ENCODE assay signal across 2 cellular contexts in the genomic region with DNA sequence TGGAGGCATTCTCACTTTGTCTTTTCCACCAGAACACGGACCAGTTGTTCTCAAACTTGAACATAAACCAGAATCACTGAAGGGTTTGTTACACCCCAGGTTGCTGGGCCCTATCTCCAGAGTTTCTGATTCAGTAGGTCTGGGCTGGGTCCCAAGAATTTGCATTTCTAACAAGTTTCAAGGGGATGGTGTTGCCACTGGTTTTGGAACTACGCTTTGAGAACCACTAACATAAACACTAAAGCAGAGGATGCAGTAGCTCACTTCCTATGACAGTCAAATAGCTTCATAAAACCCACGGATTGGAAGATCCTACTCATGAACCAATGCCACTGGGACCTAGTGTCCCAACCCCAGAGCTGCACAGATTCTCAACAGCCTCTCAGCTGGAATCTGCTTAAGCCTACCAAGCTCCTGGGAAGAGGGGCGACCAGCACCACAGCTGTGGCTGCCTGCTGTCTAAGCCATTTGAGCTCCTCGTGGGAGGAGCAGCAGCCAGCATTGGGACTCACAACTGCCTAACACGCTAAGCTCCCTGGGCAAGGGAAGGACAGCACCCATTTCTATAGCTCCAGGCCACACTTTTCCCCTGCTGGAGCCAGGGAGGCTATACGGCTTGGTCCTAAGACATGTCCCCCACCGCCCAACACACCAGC.
TF ChIP-seq lines count a peak whose summit lies in the region.

No MANE protein-coding gene starts in this region.

TF ChIP-seq in IMR-90, 13 proteins besides CTCF, POLR2A, EP300 and RAD21:
- no peak for TF ChIP-seq MXI1 (IDR thresholded peaks at IDR 0.05; ENCODE audit: borderline replicate concordance, low read depth, low read length)
- TF ChIP-seq, protein P1, sequence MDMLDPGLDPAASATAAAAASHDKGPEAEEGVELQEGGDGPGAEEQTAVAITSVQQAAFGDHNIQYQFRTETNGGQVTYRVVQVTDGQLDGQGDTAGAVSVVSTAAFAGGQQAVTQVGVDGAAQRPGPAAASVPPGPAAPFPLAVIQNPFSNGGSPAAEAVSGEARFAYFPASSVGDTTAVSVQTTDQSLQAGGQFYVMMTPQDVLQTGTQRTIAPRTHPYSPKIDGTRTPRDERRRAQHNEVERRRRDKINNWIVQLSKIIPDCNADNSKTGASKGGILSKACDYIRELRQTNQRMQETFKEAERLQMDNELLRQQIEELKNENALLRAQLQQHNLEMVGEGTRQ (IDR thresholded peaks at IDR 0.05; ENCODE audit: low read depth, low read length): no peak
- no peak for TF ChIP-seq CEBPB (IDR thresholded peaks at IDR 0.05; ENCODE audit: low read depth, low read length)
- no peak for TF ChIP-seq RFX5 (IDR thresholded peaks at IDR 0.05; ENCODE audit: low read depth, low read length)
- no peak for TF ChIP-seq MAZ (IDR thresholded peaks at IDR 0.05; ENCODE audit: borderline replicate concordance, low read depth, low read length)

TF ChIP-seq in SK-N-SH treated with all-trans-retinoic acid at 6 μM for 48 hours, 23 proteins besides CTCF, POLR2A, EP300 and RAD21:
- TF ChIP-seq ZFP3 (CRISPR knock-in tag; IDR thresholded peaks at IDR 0.05): no peak
- TF ChIP-seq ESRRG (CRISPR knock-in tag; IDR thresholded peaks at IDR 0.05): no peak
- TF ChIP-seq PPARA (CRISPR knock-in tag; IDR thresholded peaks at IDR 0.05; ENCODE audit: borderline replicate concordance): no peak
- TF ChIP-seq, protein P2, sequence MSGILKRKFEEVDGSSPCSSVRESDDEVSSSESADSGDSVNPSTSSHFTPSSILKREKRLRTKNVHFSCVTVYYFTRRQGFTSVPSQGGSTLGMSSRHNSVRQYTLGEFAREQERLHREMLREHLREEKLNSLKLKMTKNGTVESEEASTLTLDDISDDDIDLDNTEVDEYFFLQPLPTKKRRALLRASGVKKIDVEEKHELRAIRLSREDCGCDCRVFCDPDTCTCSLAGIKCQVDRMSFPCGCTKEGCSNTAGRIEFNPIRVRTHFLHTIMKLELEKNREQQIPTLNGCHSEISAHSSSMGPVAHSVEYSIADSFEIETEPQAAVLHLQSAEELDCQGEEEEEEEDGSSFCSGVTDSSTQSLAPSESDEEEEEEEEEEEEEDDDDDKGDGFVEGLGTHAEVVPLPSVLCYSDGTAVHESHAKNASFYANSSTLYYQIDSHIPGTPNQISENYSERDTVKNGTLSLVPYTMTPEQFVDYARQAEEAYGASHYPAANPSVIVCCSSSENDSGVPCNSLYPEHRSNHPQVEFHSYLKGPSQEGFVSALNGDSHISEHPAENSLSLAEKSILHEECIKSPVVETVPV (CRISPR knock-in tag; IDR thresholded peaks at IDR 0.05): no peak
- TF ChIP-seq TCF4 (CRISPR knock-in tag; IDR thresholded peaks at IDR 0.05; ENCODE audit: borderline replicate concordance): no peak
- TF ChIP-seq, protein P3, sequence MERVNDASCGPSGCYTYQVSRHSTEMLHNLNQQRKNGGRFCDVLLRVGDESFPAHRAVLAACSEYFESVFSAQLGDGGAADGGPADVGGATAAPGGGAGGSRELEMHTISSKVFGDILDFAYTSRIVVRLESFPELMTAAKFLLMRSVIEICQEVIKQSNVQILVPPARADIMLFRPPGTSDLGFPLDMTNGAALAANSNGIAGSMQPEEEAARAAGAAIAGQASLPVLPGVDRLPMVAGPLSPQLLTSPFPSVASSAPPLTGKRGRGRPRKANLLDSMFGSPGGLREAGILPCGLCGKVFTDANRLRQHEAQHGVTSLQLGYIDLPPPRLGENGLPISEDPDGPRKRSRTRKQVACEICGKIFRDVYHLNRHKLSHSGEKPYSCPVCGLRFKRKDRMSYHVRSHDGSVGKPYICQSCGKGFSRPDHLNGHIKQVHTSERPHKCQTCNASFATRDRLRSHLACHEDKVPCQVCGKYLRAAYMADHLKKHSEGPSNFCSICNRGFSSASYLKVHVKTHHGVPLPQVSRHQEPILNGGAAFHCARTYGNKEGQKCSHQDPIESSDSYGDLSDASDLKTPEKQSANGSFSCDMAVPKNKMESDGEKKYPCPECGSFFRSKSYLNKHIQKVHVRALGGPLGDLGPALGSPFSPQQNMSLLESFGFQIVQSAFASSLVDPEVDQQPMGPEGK (CRISPR knock-in tag; IDR thresholded peaks at IDR 0.05; ENCODE audit: borderline replicate concordance): no peak
- no peak for TF ChIP-seq OSR1 (CRISPR knock-in tag; IDR thresholded peaks at IDR 0.05)
- no peak for TF ChIP-seq TOX (CRISPR knock-in tag; IDR thresholded peaks at IDR 0.05; ENCODE audit: borderline replicate concordance)
- no peak for TF ChIP-seq GLIS3 (CRISPR knock-in tag; IDR thresholded peaks at IDR 0.05)
- no peak for TF ChIP-seq SNAI2 (CRISPR knock-in tag; IDR thresholded peaks at IDR 0.05)
- no peak for TF ChIP-seq RARB (CRISPR knock-in tag; IDR thresholded peaks at IDR 0.05)
- no peak for TF ChIP-seq ZNF8 (CRISPR knock-in tag; IDR thresholded peaks at IDR 0.05)
- TF ChIP-seq, protein P4, sequence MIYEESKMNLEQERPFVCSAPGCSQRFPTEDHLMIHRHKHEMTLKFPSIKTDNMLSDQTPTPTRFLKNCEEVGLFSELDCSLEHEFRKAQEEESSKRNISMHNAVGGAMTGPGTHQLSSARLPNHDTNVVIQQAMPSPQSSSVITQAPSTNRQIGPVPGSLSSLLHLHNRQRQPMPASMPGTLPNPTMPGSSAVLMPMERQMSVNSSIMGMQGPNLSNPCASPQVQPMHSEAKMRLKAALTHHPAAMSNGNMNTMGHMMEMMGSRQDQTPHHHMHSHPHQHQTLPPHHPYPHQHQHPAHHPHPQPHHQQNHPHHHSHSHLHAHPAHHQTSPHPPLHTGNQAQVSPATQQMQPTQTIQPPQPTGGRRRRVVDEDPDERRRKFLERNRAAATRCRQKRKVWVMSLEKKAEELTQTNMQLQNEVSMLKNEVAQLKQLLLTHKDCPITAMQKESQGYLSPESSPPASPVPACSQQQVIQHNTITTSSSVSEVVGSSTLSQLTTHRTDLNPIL (CRISPR knock-in tag; IDR thresholded peaks at IDR 0.05; ENCODE audit: low read depth): no peak
- no peak for TF ChIP-seq ZNF70 (CRISPR knock-in tag; IDR thresholded peaks at IDR 0.05)
- TF ChIP-seq, protein P5, sequence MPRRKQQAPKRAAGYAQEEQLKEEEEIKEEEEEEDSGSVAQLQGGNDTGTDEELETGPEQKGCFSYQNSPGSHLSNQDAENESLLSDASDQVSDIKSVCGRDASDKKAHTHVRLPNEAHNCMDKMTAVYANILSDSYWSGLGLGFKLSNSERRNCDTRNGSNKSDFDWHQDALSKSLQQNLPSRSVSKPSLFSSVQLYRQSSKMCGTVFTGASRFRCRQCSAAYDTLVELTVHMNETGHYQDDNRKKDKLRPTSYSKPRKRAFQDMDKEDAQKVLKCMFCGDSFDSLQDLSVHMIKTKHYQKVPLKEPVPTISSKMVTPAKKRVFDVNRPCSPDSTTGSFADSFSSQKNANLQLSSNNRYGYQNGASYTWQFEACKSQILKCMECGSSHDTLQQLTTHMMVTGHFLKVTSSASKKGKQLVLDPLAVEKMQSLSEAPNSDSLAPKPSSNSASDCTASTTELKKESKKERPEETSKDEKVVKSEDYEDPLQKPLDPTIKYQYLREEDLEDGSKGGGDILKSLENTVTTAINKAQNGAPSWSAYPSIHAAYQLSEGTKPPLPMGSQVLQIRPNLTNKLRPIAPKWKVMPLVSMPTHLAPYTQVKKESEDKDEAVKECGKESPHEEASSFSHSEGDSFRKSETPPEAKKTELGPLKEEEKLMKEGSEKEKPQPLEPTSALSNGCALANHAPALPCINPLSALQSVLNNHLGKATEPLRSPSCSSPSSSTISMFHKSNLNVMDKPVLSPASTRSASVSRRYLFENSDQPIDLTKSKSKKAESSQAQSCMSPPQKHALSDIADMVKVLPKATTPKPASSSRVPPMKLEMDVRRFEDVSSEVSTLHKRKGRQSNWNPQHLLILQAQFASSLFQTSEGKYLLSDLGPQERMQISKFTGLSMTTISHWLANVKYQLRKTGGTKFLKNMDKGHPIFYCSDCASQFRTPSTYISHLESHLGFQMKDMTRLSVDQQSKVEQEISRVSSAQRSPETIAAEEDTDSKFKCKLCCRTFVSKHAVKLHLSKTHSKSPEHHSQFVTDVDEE (CRISPR knock-in tag; IDR thresholded peaks at IDR 0.05): no peak
